1 cellular context compared by ENCODE assay signal in genomic region chr22:37060801-37061610, GRCh38.
TF ChIP-seq lines count a peak whose summit lies in the region.

No MANE protein-coding gene starts in this region.

TF ChIP-seq in GM12878, 131 proteins besides CTCF, POLR2A, EP300 and RAD21 (continued from another document):
- TF ChIP-seq MLLT1 (IDR thresholded peaks at IDR 0.05) (0 out of 2 replicates have a peak, but pooled peaks have one; percentile 29), TCF7 (IDR thresholded peaks at IDR 0.05; ENCODE audit: borderline replicate concordance) (no peak), NFIC (IDR thresholded peaks at IDR 0.05; ENCODE audit: low read depth, low read length) (no peak), JUND (IDR thresholded peaks at IDR 0.05; ENCODE audit: low read depth, low read length) (0 out of 2 replicates have a peak, but pooled peaks have one; percentile 12), GABPA (IDR thresholded peaks at IDR 0.05; ENCODE audit: low read depth) (no peak), SIN3A (IDR thresholded peaks at IDR 0.05; ENCODE audit: low read depth, low read length) (no peak), YY1 (IDR thresholded peaks at IDR 0.05; ENCODE audit: low read depth, low read length) (0 out of 2 replicates have a peak, but pooled peaks have one; percentile 21), RUNX3 (IDR thresholded peaks at IDR 0.05; ENCODE audit: low read length) (peak; percentile 71), CBFB (IDR thresholded peaks at IDR 0.05; ENCODE audit: low read depth) (peak; percentile 32; the same call in 1 of the 2 replicates), FOXM1 (IDR thresholded peaks at IDR 0.05; ENCODE audit: low read depth, low read length) (0 out of 2 replicates have a peak, but pooled peaks have one; percentile 22), MXI1 (IDR thresholded peaks at IDR 0.05; ENCODE audit: low read depth, low read length) (no peak), RBBP5 (conservative IDR thresholded peaks at IDR 0.05) (no peak), JUNB (IDR thresholded peaks at IDR 0.05) (peak; percentile 76), ZNF24 (IDR thresholded peaks at IDR 0.05) (no peak), EED (IDR thresholded peaks at IDR 0.05; ENCODE audit: low read depth) (peak; percentile 95), PAX8 (IDR thresholded peaks at IDR 0.05) (no peak), NKRF (conservative IDR thresholded peaks at IDR 0.05) (no peak), TCF3 (IDR thresholded peaks at IDR 0.05; ENCODE audit: borderline replicate concordance, insufficient read depth, low read depth, low read length) (peak; percentile 81; the same call in 1 of the 2 replicates), IKZF1 (conservative IDR thresholded peaks at IDR 0.05) (peak; percentile 89), DPF2 (IDR thresholded peaks at IDR 0.05) (peak; percentile 75), SP1 (IDR thresholded peaks at IDR 0.05; ENCODE audit: low read depth, low read length) (peak; percentile 42), EGR1 (IDR thresholded peaks at IDR 0.05; ENCODE audit: borderline replicate concordance in 1 of 2, low read depth in 2 of 2, low read length in 2 of 2) (peak in 1 of 2 experiments; percentile 86; a peak in 2 of 3 replicates), RELA (IDR thresholded peaks at IDR 0.05; ENCODE audit: borderline replicate concordance, partially characterized antibody) (no peak), SIX5 (IDR thresholded peaks at IDR 0.05; ENCODE audit: low read depth, low read length, severe bottlenecking) (no peak), ESRRA (IDR thresholded peaks at IDR 0.05; ENCODE audit: low read length) (no peak), ZNF622 (IDR thresholded peaks at IDR 0.05) (no peak), KDM1A (IDR thresholded peaks at IDR 0.05; ENCODE audit: borderline replicate concordance) (no peak), CUX1 (IDR thresholded peaks at IDR 0.05; ENCODE audit: insufficient replicate concordance, low read depth, low read length) (no peak), SKIL (IDR thresholded peaks at IDR 0.05; ENCODE audit: low read depth, poor library complexity, severe bottlenecking) (no peak), HDGF (IDR thresholded peaks at IDR 0.05) (0 out of 2 replicates have a peak, but pooled peaks have one; percentile 59), PKNOX1 (IDR thresholded peaks at IDR 0.05) (no peak), ZNF687 (IDR thresholded peaks at IDR 0.05) (no peak), MTA2 (IDR thresholded peaks at IDR 0.05; ENCODE audit: low read depth) (no peak), RFX5 (IDR thresholded peaks at IDR 0.05; ENCODE audit: low read depth, low read length) (no peak), BCLAF1 (IDR thresholded peaks at IDR 0.05) (no peak), ATF7 (IDR thresholded peaks at IDR 0.05; ENCODE audit: low read depth) (0 out of 2 replicates have a peak, but pooled peaks have one; percentile 14), BCL11A (IDR thresholded peaks at IDR 0.05; ENCODE audit: low read depth, low read length) (no peak; the same call in 1 of the 2 replicates), CHD2 (IDR thresholded peaks at IDR 0.05; ENCODE audit: borderline replicate concordance, low read depth, low read length) (no peak), BACH1 (IDR thresholded peaks at IDR 0.05; ENCODE audit: borderline replicate concordance) (no peak), NBN (IDR thresholded peaks at IDR 0.05) (peak; percentile 63; the same call in 1 of the 2 replicates), TCF12 (IDR thresholded peaks at IDR 0.05; ENCODE audit: low read depth, low read length) (peak; percentile 99)
